Comparison of ENCODE assay signal across 1 cellular context in the genomic region with DNA sequence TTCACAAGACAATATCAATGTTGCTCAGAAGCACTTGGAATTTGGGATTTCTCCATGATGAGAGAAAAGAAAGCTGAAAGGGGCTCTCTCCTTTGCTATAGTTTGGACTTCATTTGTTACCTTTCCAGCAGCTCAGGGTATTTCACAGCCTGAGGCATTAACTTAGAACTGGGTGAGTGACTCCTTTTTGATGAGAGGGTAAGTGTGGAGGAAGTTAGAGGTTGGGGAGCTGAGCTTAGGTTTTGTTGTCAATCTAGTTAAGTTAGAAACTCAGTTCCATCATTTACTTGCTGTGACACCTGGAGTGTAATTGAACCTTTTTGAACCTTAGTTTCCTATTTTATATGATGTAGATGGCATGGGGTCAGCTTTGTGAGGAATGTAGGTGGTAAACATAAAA.
TF ChIP-seq lines count a peak whose summit lies in the region.

No MANE protein-coding gene starts in this region.

TF ChIP-seq in GM23338, 12 proteins besides CTCF, POLR2A, EP300 and RAD21 (continued from another document):
- TF ChIP-seq, protein P1, sequence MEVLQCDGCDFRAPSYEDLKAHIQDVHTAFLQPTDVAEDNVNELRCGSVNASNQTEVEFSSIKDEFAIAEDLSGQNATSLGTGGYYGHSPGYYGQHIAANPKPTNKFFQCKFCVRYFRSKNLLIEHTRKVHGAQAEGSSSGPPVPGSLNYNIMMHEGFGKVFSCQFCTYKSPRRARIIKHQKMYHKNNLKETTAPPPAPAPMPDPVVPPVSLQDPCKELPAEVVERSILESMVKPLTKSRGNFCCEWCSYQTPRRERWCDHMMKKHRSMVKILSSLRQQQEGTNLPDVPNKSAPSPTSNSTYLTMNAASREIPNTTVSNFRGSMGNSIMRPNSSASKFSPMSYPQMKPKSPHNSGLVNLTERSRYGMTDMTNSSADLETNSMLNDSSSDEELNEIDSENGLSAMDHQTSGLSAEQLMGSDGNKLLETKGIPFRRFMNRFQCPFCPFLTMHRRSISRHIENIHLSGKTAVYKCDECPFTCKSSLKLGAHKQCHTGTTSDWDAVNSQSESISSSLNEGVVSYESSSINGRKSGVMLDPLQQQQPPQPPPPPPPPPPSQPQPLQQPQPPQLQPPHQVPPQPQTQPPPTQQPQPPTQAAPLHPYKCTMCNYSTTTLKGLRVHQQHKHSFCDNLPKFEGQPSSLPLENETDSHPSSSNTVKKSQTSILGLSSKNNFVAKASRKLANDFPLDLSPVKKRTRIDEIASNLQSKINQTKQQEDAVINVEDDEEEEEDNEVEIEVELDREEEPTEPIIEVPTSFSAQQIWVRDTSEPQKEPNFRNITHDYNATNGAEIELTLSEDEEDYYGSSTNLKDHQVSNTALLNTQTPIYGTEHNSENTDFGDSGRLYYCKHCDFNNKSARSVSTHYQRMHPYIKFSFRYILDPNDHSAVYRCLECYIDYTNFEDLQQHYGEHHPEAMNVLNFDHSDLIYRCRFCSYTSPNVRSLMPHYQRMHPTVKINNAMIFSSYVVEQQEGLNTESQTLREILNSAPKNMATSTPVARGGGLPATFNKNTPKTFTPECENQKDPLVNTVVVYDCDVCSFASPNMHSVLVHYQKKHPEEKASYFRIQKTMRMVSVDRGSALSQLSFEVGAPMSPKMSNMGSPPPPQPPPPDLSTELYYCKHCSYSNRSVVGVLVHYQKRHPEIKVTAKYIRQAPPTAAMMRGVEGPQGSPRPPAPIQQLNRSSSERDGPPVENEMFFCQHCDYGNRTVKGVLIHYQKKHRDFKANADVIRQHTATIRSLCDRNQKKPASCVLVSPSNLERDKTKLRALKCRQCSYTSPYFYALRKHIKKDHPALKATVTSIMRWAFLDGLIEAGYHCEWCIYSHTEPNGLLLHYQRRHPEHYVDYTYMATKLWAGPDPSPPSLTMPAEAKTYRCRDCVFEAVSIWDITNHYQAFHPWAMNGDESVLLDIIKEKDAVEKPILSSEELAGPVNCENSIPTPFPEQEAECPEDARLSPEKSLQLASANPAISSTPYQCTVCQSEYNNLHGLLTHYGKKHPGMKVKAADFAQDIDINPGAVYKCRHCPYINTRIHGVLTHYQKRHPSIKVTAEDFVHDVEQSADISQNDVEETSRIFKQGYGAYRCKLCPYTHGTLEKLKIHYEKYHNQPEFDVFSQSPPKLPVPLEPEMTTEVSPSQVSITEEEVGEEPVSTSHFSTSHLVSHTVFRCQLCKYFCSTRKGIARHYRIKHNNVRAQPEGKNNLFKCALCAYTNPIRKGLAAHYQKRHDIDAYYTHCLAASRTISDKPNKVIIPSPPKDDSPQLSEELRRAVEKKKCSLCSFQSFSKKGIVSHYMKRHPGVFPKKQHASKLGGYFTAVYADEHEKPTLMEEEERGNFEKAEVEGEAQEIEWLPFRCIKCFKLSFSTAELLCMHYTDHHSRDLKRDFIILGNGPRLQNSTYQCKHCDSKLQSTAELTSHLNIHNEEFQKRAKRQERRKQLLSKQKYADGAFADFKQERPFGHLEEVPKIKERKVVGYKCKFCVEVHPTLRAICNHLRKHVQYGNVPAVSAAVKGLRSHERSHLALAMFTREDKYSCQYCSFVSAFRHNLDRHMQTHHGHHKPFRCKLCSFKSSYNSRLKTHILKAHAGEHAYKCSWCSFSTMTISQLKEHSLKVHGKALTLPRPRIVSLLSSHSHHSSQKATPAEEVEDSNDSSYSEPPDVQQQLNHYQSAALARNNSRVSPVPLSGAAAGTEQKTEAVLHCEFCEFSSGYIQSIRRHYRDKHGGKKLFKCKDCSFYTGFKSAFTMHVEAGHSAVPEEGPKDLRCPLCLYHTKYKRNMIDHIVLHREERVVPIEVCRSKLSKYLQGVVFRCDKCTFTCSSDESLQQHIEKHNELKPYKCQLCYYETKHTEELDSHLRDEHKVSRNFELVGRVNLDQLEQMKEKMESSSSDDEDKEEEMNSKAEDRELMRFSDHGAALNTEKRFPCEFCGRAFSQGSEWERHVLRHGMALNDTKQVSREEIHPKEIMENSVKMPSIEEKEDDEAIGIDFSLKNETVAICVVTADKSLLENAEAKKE (CRISPR knock-in tag; IDR thresholded peaks at IDR 0.05): no peak
